ENCODE assay signal across 32 cellular contexts in genomic region chr5:56091664-56092063, GRCh38.
A peak's percentile ranks its signal among the peaks of the same experiment; 100 is the strongest.
DNase-seq lines count a peak whose midpoint lies in the region; ATAC-seq, FAIRE-seq and TF ChIP-seq lines count a peak whose summit lies in the region.
"Had no signal": no experiment of that assay in that cellular context is flagged by ENCODE, and none has a peak within 500 bp of the region (broad histone marks: within the 10 kb centered on the region; RNA-seq: fewer than 3 reads in every experiment).

No MANE protein-coding gene starts in this region.

- no peaks in the 10 kb centered on the region for H3K27me3 ChIP-seq in ascending aorta
- H3K27me3 ChIP-seq: colonic mucosa, ovary, suprapubic skin, upper lobe of right lung had no signal

- peak overlapping the region; percentile 36 for H3K4me3 Mint-ChIP-seq in T-helper 1 cell treated with Interleukin-12 subunit alpha and Interleukin-12 subunit beta and Interleukin-4 antibody, amounts not matched to agents 30 μg/mL and 1 μg/mL, for 36 hours
- peak overlapping the region; percentile 8 for H3K4me3 Mint-ChIP-seq in T-helper 17 cell
- H3K4me3 Mint-ChIP-seq in activated naive CD8-positive, alpha-beta T cell treated with anti-CD3 and anti-CD28 coated beads, Interleukin-2, amount 50 U/mL, for 24 hours = no peak overlapping the region
- H3K4me3 Mint-ChIP-seq: GM23338; stimulated activated naive B cell treated with anti-CD40 and anti-IgM and Interleukin-4, amounts not matched to agents 10 μg/mL and 1 μg/mL and 100 μg/mL, for 72 hours had no signal

- H3K9me3 ChIP-seq in A549 = no peaks in the 10 kb centered on the region
- no peaks in the 10 kb centered on the region for H3K9me3 ChIP-seq in T-helper 17 cell (ENCODE audit: control insufficient read depth, low read length, poor library complexity, severe bottlenecking)
- H3K9me3 ChIP-seq in OCI-LY7 (ENCODE audit: low read length) = no peaks in the 10 kb centered on the region
- no peaks in the 10 kb centered on the region for H3K9me3 ChIP-seq in ascending aorta
- H3K9me3 ChIP-seq: colonic mucosa, mucosa of descending colon, ovary, suprapubic skin, upper lobe of right lung had no signal

- H3K4me3 ChIP-seq in A549 (no peak overlapping the region), OCI-LY7 (ENCODE audit: low read depth, low read length, poor library complexity, severe bottlenecking) (no peak overlapping the region), ascending aorta (no peak overlapping the region)
- H3K4me3 ChIP-seq: colonic mucosa, GM23338, mucosa of descending colon, ovary, PC-9, skin epidermis, suprapubic skin, upper lobe of right lung had no signal

- H3K36me3 ChIP-seq in OCI-LY7 (ENCODE audit: insufficient read depth, low read length) = no peaks in the 10 kb centered on the region
- H3K36me3 ChIP-seq in ascending aorta = no peaks in the 10 kb centered on the region
- H3K36me3 ChIP-seq: colonic mucosa, ovary, suprapubic skin, upper lobe of right lung had no signal

- no peak for TF ChIP-seq RAD21 in A549 (conservative IDR thresholded peaks at IDR 0.05 in 1 of 2, IDR thresholded peaks at IDR 0.05 in 1 of 2)

- H3K27me3 Mint-ChIP-seq in T-helper 1 cell treated with Interleukin-12 subunit alpha and Interleukin-12 subunit beta and Interleukin-4 antibody, amounts not matched to agents 30 μg/mL and 1 μg/mL, for 36 hours (ENCODE audit: low read depth) = no peaks in the 10 kb centered on the region
- no peaks in the 10 kb centered on the region for H3K27me3 Mint-ChIP-seq in T-helper 17 cell
- H3K27me3 Mint-ChIP-seq in activated naive CD8-positive, alpha-beta T cell treated with anti-CD3 and anti-CD28 coated beads, Interleukin-2, amount 50 U/mL, for 24 hours = no peaks in the 10 kb centered on the region

- H3K4me2 ChIP-seq in A549 (no peak overlapping the region), OCI-LY7 (ENCODE audit: low read length) (no peak overlapping the region)
- H3K4me2 ChIP-seq: GM23338, PC-9 had no signal

- H3K27ac ChIP-seq in A549 = peak overlapping the region; percentile 3 to 79; a peak in 4 of 6 replicates
- H3K27ac ChIP-seq in OCI-LY7 (ENCODE audit: low read depth, low read length, poor library complexity, severe bottlenecking) = no peak overlapping the region
- H3K27ac ChIP-seq in ascending aorta = no peak overlapping the region
- H3K27ac ChIP-seq: 22Rv1, C4-2B, colonic mucosa, ovary, PC-9, skin epidermis, suprapubic skin, upper lobe of right lung had no signal

- H2AFZ ChIP-seq in OCI-LY7 (ENCODE audit: low read length) = no peak overlapping the region
- H2AFZ ChIP-seq: GM23338, PC-9 had no signal

- H3K4me1 ChIP-seq in A549 (peaks cover 35% of the 10 kb centered on the region), OCI-LY7 (ENCODE audit: insufficient read depth, low read length, poor library complexity, severe bottlenecking) (no peaks in the 10 kb centered on the region), ascending aorta (no peaks in the 10 kb centered on the region)
- H3K4me1 ChIP-seq: colonic mucosa, suprapubic skin had no signal

- FAIRE-seq in A549 (lab: Jason Lieb, UNC) = no peak

- intact Hi-C loops in OCI-LY7 (cut with micrococcal nuclease; ENCODE audit: unreplicated experiment) (no loop called here), ascending aorta (cut with DNase I) (no loop called here)

- POLR2A ChIA-PET in A549 (lab: Yijun Ruan, JAX) (no interaction called here), OCI-LY7 (lab: Charles Lee) (no interaction called here)

- BruUV-seq in OCI-LY7 (replicated peaks; lab: Mats Ljungman, UMichigan) = no TSS peak

- H3K4me1 Mint-ChIP-seq in T-helper 1 cell treated with Interleukin-12 subunit alpha and Interleukin-12 subunit beta and Interleukin-4 antibody, amounts not matched to agents 30 μg/mL and 1 μg/mL, for 36 hours (ENCODE audit: low read depth) = peaks cover 58% of the 10 kb centered on the region
- H3K4me1 Mint-ChIP-seq in T-helper 17 cell = peaks cover 18% of the 10 kb centered on the region
- peaks cover 62% of the 10 kb centered on the region for H3K4me1 Mint-ChIP-seq in activated naive CD8-positive, alpha-beta T cell treated with anti-CD3 and anti-CD28 coated beads, Interleukin-2, amount 50 U/mL, for 24 hours
- H3K4me1 Mint-ChIP-seq: GM23338 had no signal

- no peak for TF ChIP-seq EP300 in A549 (IDR thresholded peaks at IDR 0.05)

- H3K27ac Mint-ChIP-seq in T-helper 1 cell treated with Interleukin-12 subunit alpha and Interleukin-12 subunit beta and Interleukin-4 antibody, amounts not matched to agents 30 μg/mL and 1 μg/mL, for 36 hours = peak overlapping the region; percentile 41
- H3K27ac Mint-ChIP-seq in T-helper 17 cell = peak overlapping the region; percentile 22
- peak overlapping the region; percentile 23 for H3K27ac Mint-ChIP-seq in activated naive CD8-positive, alpha-beta T cell treated with anti-CD3 and anti-CD28 coated beads, Interleukin-2, amount 50 U/mL, for 24 hours
- H3K27ac Mint-ChIP-seq: GM23338; stimulated activated naive B cell treated with anti-CD40 and anti-IgM and Interleukin-4, amounts not matched to agents 10 μg/mL and 1 μg/mL and 100 μg/mL, for 72 hours had no signal

- peaks cover 6% of the 10 kb centered on the region for H3K36me3 Mint-ChIP-seq in T-helper 1 cell treated with Interleukin-12 subunit alpha and Interleukin-12 subunit beta and Interleukin-4 antibody, amounts not matched to agents 30 μg/mL and 1 μg/mL, for 36 hours (ENCODE audit: low read depth)
- no peaks in the 10 kb centered on the region for H3K36me3 Mint-ChIP-seq in T-helper 17 cell (ENCODE audit: low read depth)
- H3K36me3 Mint-ChIP-seq in activated naive CD8-positive, alpha-beta T cell treated with anti-CD3 and anti-CD28 coated beads, Interleukin-2, amount 50 U/mL, for 24 hours (ENCODE audit: low read depth) = no peaks in the 10 kb centered on the region
- H3K36me3 Mint-ChIP-seq: stimulated activated naive B cell treated with anti-CD40 and anti-IgM and Interleukin-4, amounts not matched to agents 10 μg/mL and 1 μg/mL and 100 μg/mL, for 72 hours had no signal

- DNase-seq in T-helper 1 cell (no peak), A549 (ENCODE audit: low read depth in 1 of 2, low spot score in 1 of 2) (no peak), T-helper 17 cell (no peak), OCI-LY7 (ENCODE audit: low spot score) (no peak), ascending aorta (ENCODE audit: low spot score in 2 of 2) (no peak), HK-2 (ENCODE audit: unreplicated experiment) (no peak)
- no peak for DNase-seq in activated naive CD8-positive, alpha-beta T cell treated with anti-CD3 and anti-CD28 coated beads, Interleukin-2, amount 50 U/mL, for 24 hours
- DNase-seq: activated CD4-positive, alpha-beta T cell treated with anti-CD3 and anti-CD28 coated beads, Interleukin-2, amount 50 U/mL, for 4 hours; activated CD8-positive, alpha-beta memory T cell treated with anti-CD3 and anti-CD28 coated beads, Interleukin-2, amount 50 U/mL, for 4 hours; activated gamma-delta T cell; anterior cingulate cortex; colonic mucosa; effector CD8-positive, alpha-beta T cell; Kasumi-1; left colon; mucosa of descending colon; NCI-H1417 treated with DMSO at 0.1 percent for 48 hours; NCI-H2081 treated with DMSO at 0.1 percent for 48 hours; NCI-H2227 treated with DMSO at 0.1 percent for 48 hours; NCI-H526 treated with DMSO at 0.1 percent for 48 hours; ovary; PC-9; retina; stimulated activated naive B cell treated with anti-CD40 and anti-IgM and Interleukin-4, amounts not matched to agents 10 μg/mL and 1 μg/mL and 100 μg/mL, for 72 hours; T-helper 9 cell; upper lobe of right lung had no signal

- no peak for ATAC-seq in A549
- no peak for ATAC-seq in T-helper 17 cell
- ATAC-seq in activated naive CD8-positive, alpha-beta T cell treated with anti-CD3 and anti-CD28 coated beads, Interleukin-2, amount 50 U/mL, for 24 hours = no peak
- ATAC-seq: GM23338; left colon; mucosa of descending colon; stimulated activated naive B cell treated with anti-CD40 and anti-IgM and Interleukin-4, amounts not matched to agents 10 μg/mL and 1 μg/mL and 100 μg/mL, for 72 hours; upper lobe of right lung had no signal

- H4K20me1 ChIP-seq in OCI-LY7 (ENCODE audit: insufficient read depth, low read length) = no peaks in the 10 kb centered on the region

- H3K9me3 Mint-ChIP-seq in T-helper 1 cell treated with Interleukin-12 subunit alpha and Interleukin-12 subunit beta and Interleukin-4 antibody, amounts not matched to agents 30 μg/mL and 1 μg/mL, for 36 hours = no peaks in the 10 kb centered on the region
- H3K9me3 Mint-ChIP-seq in activated naive CD8-positive, alpha-beta T cell treated with anti-CD3 and anti-CD28 coated beads, Interleukin-2, amount 50 U/mL, for 24 hours = no peaks in the 10 kb centered on the region
- H3K9me3 Mint-ChIP-seq: GM23338 had no signal

- no peak for TF ChIP-seq POLR2A in A549 (IDR thresholded peaks at IDR 0.05; ENCODE audit: low read length)

- H3K79me2 ChIP-seq in OCI-LY7 (ENCODE audit: insufficient read depth, low read depth, low read length) = no peaks in the 10 kb centered on the region

- CTCF ChIA-PET in A549 (lab: Yijun Ruan, JAX) (interaction anchor here (0.6 to 1.2 kb wide), 2 partner anchors 19 to 22 kb away, joined by 3 read pairs; no protein-coding TSS in a partner anchor), OCI-LY7 (lab: Charles Lee; ENCODE audit: unreplicated experiment) (no interaction called here)

- no peaks in the 10 kb centered on the region for H3K9me2 ChIP-seq in OCI-LY7 (ENCODE audit: insufficient read depth, low read length)

- no peak for TF ChIP-seq CTCF in A549 (IDR thresholded peaks at IDR 0.05)
- no peak for TF ChIP-seq CTCF in OCI-LY7 (conservative IDR thresholded peaks at IDR 0.05; ENCODE audit: low read length)
- TF ChIP-seq CTCF in ascending aorta (IDR thresholded peaks at IDR 0.05) = no peak

TF ChIP-seq in A549, 52 proteins besides CTCF, POLR2A, EP300 and RAD21 (continues in another document):
- TF ChIP-seq HMGXB4 (CRISPR knock-in tag; IDR thresholded peaks at IDR 0.05; ENCODE audit: borderline replicate concordance) (no peak), CEBPB (IDR thresholded peaks at IDR 0.05) (no peak), GATA3 (IDR thresholded peaks at IDR 0.05; ENCODE audit: borderline replicate concordance) (no peak), MAFK (IDR thresholded peaks at IDR 0.05; ENCODE audit: partially characterized antibody) (no peak)

Comparison
In these comparisons a context has a peak if more than half of its experiments do, and no peak if none do; other contexts are left out.
1. H3K27ac ChIP-seq: peak in A549 (2 of 2); none in OCI-LY7 (single experiment) and ascending aorta (0 of 2).
2. Peak in every context shown above with its lines, with median percentiles within 50 percentile points of each other: H3K27ac Mint-ChIP-seq.